ENCODE assay signal across 9 cellular contexts in genomic region chrX:38879631-38880220, GRCh38.
DNase-seq lines count a peak whose midpoint lies in the region; ATAC-seq and TF ChIP-seq lines count a peak whose summit lies in the region.
"Had no signal": no experiment of that assay in that cellular context is flagged by ENCODE, and none has a peak within 500 bp of the region (broad histone marks: within the 10 kb centered on the region; RNA-seq: fewer than 3 reads in every experiment).

No MANE protein-coding gene starts in this region.

- H3K9me3 ChIP-seq in OCI-LY7 (ENCODE audit: low read length) (peaks cover 20% of the 10 kb centered on the region; the same call in 1 of the 2 replicates), BE2C (no peaks in the 10 kb centered on the region), HAP-1 (no peaks in the 10 kb centered on the region)

- H3K27me3 ChIP-seq in ACC112 (ENCODE audit: insufficient read depth, low read length) (no peaks in the 10 kb centered on the region), BE2C (no peaks in the 10 kb centered on the region), HAP-1 (ENCODE audit: low read depth) (no peaks in the 10 kb centered on the region)

- H3K4me1 ChIP-seq in ACC112 (ENCODE audit: control insufficient read depth, insufficient read depth, low read length, unreplicated experiment) = peaks cover 4% of the 10 kb centered on the region
- peaks cover 58% of the 10 kb centered on the region for H3K4me1 ChIP-seq in OCI-LY7 (ENCODE audit: insufficient read depth, low read length, poor library complexity, severe bottlenecking)
- no peaks in the 10 kb centered on the region for H3K4me1 ChIP-seq in BE2C
- H3K4me1 ChIP-seq in HAP-1 = no peaks in the 10 kb centered on the region

- H3K79me2 ChIP-seq in ACC112 (ENCODE audit: control insufficient read depth, insufficient read depth, low read length, unreplicated experiment) (no peaks in the 10 kb centered on the region), OCI-LY7 (ENCODE audit: insufficient read depth, low read depth, low read length) (no peaks in the 10 kb centered on the region)

- in situ Hi-C loops in HAP-1 (cut with MboI; ENCODE audit: low sequenced_read_pairs) = no loop called here

- TF ChIP-seq CTCF in OCI-LY7 (conservative IDR thresholded peaks at IDR 0.05; ENCODE audit: low read length) (no peak), BE2C (IDR thresholded peaks at IDR 0.05; ENCODE audit: low read depth, low read length) (no peak)

- peak; percentile 56 for ATAC-seq in GM19043 (IDR thresholded peaks at IDR 0.05; ENCODE audit: low read depth, unreplicated experiment)
- ATAC-seq in HG03354 (IDR thresholded peaks at IDR 0.05; ENCODE audit: poor library complexity, severe bottlenecking, unreplicated experiment) = peak; percentile 76
- peak; percentile 45 for ATAC-seq in sciatic nerve

- no peaks in the 10 kb centered on the region for H3K9me2 ChIP-seq in OCI-LY7 (ENCODE audit: insufficient read depth, low read length)

- CTCF ChIA-PET in OCI-LY7 (lab: Charles Lee; ENCODE audit: unreplicated experiment) = interaction anchor here (0.6 to 1.3 kb wide), 2 partner anchors 12 to 72 kb away, joined by 3 to 5 read pairs; no protein-coding TSS in a partner anchor

- H3K4me3 ChIP-seq in ACC112 (ENCODE audit: low read depth, low read length) (no peak overlapping the region), OCI-LY7 (ENCODE audit: low read depth, low read length, poor library complexity, severe bottlenecking) (peak overlapping the region; percentile 64), BE2C (ENCODE audit: low read depth, low read length) (no peak overlapping the region), HAP-1 (no peak overlapping the region)
- H3K4me3 ChIP-seq: lung had no signal

- intact Hi-C loops in OCI-LY7 (cut with micrococcal nuclease; ENCODE audit: unreplicated experiment) (loop anchor here (1.0 kb wide), 1 partner anchor 74 kb away; no protein-coding TSS in a partner anchor), sciatic nerve (cut with DNase I) (no loop called here)

- POLR2A ChIA-PET in OCI-LY7 (lab: Charles Lee) = interaction anchor here (1.3 to 6.3 kb wide), 8 partner anchors 11 to 75 kb away, joined by 3 to 91 read pairs (median 14); partner anchors contain the start of gene MID1IP1

- H2AFZ ChIP-seq in ACC112 (ENCODE audit: low read length, unreplicated experiment) = peak overlapping the region; percentile 25
- peak overlapping the region; percentile 96; the same call in 1 of the 2 replicates for H2AFZ ChIP-seq in OCI-LY7 (ENCODE audit: low read length)

- no peaks in the 10 kb centered on the region for H4K20me1 ChIP-seq in OCI-LY7 (ENCODE audit: insufficient read depth, low read length)

- H3K27ac ChIP-seq in ACC112 (ENCODE audit: low read depth, low read length) (no peak overlapping the region), OCI-LY7 (ENCODE audit: low read depth, low read length, poor library complexity, severe bottlenecking) (peak overlapping the region; percentile 100)

- BruUV-seq in OCI-LY7 (replicated peaks; lab: Mats Ljungman, UMichigan) = no TSS peak

- DNase-seq in OCI-LY7 (ENCODE audit: low spot score) = peak; percentile 95
- DNase-seq in sciatic nerve (ENCODE audit: low spot score) = no peak
- no peak for DNase-seq in activated gamma-delta T cell treated with Interleukin-2 at 50 U/mL for 16 hours
- DNase-seq in BE2C = no peak
- DNase-seq in HAP-1 (ENCODE audit: low spot score in 2 of 2) = no peak

- H3K36me3 ChIP-seq in ACC112 (ENCODE audit: insufficient read depth, low read length) (no peaks in the 10 kb centered on the region), OCI-LY7 (ENCODE audit: insufficient read depth, low read length) (no peaks in the 10 kb centered on the region; the same call in 1 of the 2 replicates), BE2C (no peaks in the 10 kb centered on the region), HAP-1 (replicated peaks) (no peaks in the 10 kb centered on the region)

- peak overlapping the region; percentile 86 for H3K4me2 ChIP-seq in OCI-LY7 (ENCODE audit: low read length)
